35 cellular contexts compared by ENCODE assay signal in the genomic region with DNA sequence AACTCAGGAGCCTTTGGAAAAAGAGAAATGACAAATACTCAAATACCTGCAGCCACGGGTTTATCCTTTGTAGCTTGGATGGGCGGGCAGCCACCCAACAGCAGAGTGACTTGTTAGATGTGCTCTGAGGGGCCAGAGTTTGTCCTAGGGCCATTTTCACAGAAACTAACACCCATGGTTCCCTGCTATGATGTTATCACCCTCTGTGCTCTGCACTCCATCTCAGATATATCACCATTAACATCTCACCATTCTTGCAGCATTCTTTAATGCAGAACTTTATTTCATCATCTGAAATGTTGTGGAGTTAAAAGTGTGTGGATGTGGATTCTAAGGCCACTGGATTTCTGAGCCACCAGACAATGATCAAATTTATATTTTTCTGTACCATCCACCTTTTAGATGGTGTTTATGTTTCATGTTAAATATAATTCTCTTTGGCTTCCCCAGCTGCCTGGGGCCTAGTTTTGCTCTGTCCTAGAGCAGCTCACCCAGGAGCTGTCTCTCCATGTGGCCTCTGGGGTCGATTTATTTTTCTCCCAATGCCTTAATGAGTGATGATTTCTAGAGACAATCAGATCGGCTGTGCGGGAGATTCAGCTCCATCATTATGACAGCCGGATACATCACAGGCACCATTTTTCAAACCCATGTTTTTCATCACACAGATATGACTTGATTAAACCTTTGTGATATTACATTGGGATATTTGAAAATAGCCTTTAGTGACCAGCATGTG.
"Had no signal": no experiment of that assay in that cellular context is flagged by ENCODE, and none has a peak within 500 bp of the region (broad histone marks: within the 10 kb centered on the region; RNA-seq: fewer than 3 reads in every experiment).

No MANE protein-coding gene starts in this region.

- H3K4me3 Mint-ChIP-seq: activated B cell treated with CpG ODN at 0.5 μM for 24 hours; activated CD8-positive, alpha-beta T cell treated with anti-CD3 and anti-CD28 coated beads for 36 hours; activated naive CD4-positive, alpha-beta T cell treated with anti-CD3 and anti-CD28 coated beads, Interleukin-2, amount 50 U/mL, for 24 hours; activated naive CD8-positive, alpha-beta T cell treated with anti-CD3 and anti-CD28 coated beads for 36 hours; activated naive CD8-positive, alpha-beta T cell treated with anti-CD3 and anti-CD28 coated beads, Interleukin-2, amount 50 U/mL, for 24 hours; activated T-cell treated with anti-CD3 and anti-CD28 coated beads, Interleukin-2, amount 50 U/mL, for 4 hours; activated T-helper 17 cell treated with anti-CD3 and anti-CD28 coated beads, Interleukin-2, amount 50 U/mL, for 72 hours; dendritic cell treated with granulocyte-macrophage colony-stimulating factor and Interleukin-4, amounts not matched to agents 40 ng/mL and 50 ng/mL, for 4 days; endodermal cell; T-helper 17 cell; T-helper 2 cell treated with Interferon-gamma antibody and Interleukin-4, amounts not matched to agents 5 μg/mL and 100 μg/mL, for 36 hours had no signal

- H3K36me3 ChIP-seq: adrenal gland, brain microvascular endothelial cell, gastrocnemius medialis, heart right ventricle, WERI-Rb-1 had no signal

- DNase-seq: activated B cell treated with CpG ODN at 0.5 μM for 24 hours; activated CD4-positive, alpha-beta T cell treated with anti-CD3 and anti-CD28 coated beads for 48 hours; activated CD4-positive, alpha-beta T cell treated with anti-CD3 and anti-CD28 coated beads, Interleukin-2, amount 50 U/mL, for 1 hour; activated CD4-positive, alpha-beta T cell treated with anti-CD3 and anti-CD28 coated beads, Interleukin-2, amount 50 U/mL, for 48 hours; activated CD8-positive, alpha-beta T cell treated with anti-CD3 and anti-CD28 coated beads for 36 hours; activated effector memory CD4-positive, alpha-beta T cell treated with Interleukin-2 at 50 U/mL for 16 hours; activated gamma-delta T cell treated with Interleukin-2 at 50 U/mL for 16 hours; activated naive CD4-positive, alpha-beta T cell treated with Interleukin-2 at 50 U/mL for 16 hours; activated naive CD8-positive, alpha-beta T cell treated with anti-CD3 and anti-CD28 coated beads for 36 hours; activated naive CD8-positive, alpha-beta T cell treated with anti-CD3 and anti-CD28 coated beads, Interleukin-2, amount 50 U/mL, for 24 hours; activated T-cell treated with anti-CD3 and anti-CD28 coated beads, Interleukin-2, amount 50 U/mL, for 4 hours; amygdala; aorta; brain microvascular endothelial cell; caudate nucleus; cerebellar nuclear complex; dorsolateral prefrontal cortex; effector memory CD4-positive, alpha-beta T cell; endodermal cell; foreskin keratinocyte; gastrocnemius medialis; glutamatergic neuron; heart right ventricle; T-helper 1 cell; T-helper 17 cell; T1000; WERI-Rb-1 had no signal

- H3K4me3 ChIP-seq: adrenal gland, coronary artery, dorsolateral prefrontal cortex, gastrocnemius medialis, heart right ventricle had no signal

- H3K4me1 Mint-ChIP-seq: activated B cell treated with CpG ODN at 0.5 μM for 24 hours; activated naive CD4-positive, alpha-beta T cell treated with anti-CD3 and anti-CD28 coated beads, Interleukin-2, amount 50 U/mL, for 24 hours; activated naive CD8-positive, alpha-beta T cell treated with anti-CD3 and anti-CD28 coated beads for 36 hours; activated naive CD8-positive, alpha-beta T cell treated with anti-CD3 and anti-CD28 coated beads, Interleukin-2, amount 50 U/mL, for 24 hours; activated T-helper 17 cell treated with anti-CD3 and anti-CD28 coated beads, Interleukin-2, amount 50 U/mL, for 72 hours; T-helper 17 cell had no signal

- ATAC-seq: activated CD4-positive, CD25-positive, alpha-beta regulatory T cell treated with anti-CD3 and anti-CD28 coated beads, Interleukin-2, amount 50 U/mL, for 24 hours; activated CD8-positive, alpha-beta T cell treated with anti-CD3 and anti-CD28 coated beads for 36 hours; activated naive CD8-positive, alpha-beta T cell treated with anti-CD3 and anti-CD28 coated beads, Interleukin-2, amount 50 U/mL, for 24 hours; activated T-cell treated with anti-CD3 and anti-CD28 coated beads, Interleukin-2, amount 50 U/mL, for 4 hours; activated T-helper 17 cell treated with anti-CD3 and anti-CD28 coated beads, Interleukin-2, amount 50 U/mL, for 72 hours; esophagus mucosa; foreskin keratinocyte; gastrocnemius medialis; heart right ventricle; T-helper 17 cell had no signal

- H3K27ac ChIP-seq: adrenal gland, brain microvascular endothelial cell, coronary artery, dorsolateral prefrontal cortex, foreskin keratinocyte, gastrocnemius medialis, heart right ventricle, WERI-Rb-1 had no signal

- H3K27me3 Mint-ChIP-seq: activated B cell treated with CpG ODN at 0.5 μM for 24 hours; activated CD8-positive, alpha-beta T cell treated with anti-CD3 and anti-CD28 coated beads for 36 hours; activated naive CD4-positive, alpha-beta T cell treated with anti-CD3 and anti-CD28 coated beads, Interleukin-2, amount 50 U/mL, for 24 hours; activated naive CD8-positive, alpha-beta T cell treated with anti-CD3 and anti-CD28 coated beads for 36 hours; activated T-helper 17 cell treated with anti-CD3 and anti-CD28 coated beads, Interleukin-2, amount 50 U/mL, for 72 hours; T-helper 17 cell had no signal

- H3K9me3 Mint-ChIP-seq: activated B cell treated with CpG ODN at 0.5 μM for 24 hours; activated CD8-positive, alpha-beta T cell treated with anti-CD3 and anti-CD28 coated beads for 36 hours; activated naive CD4-positive, alpha-beta T cell treated with anti-CD3 and anti-CD28 coated beads, Interleukin-2, amount 50 U/mL, for 24 hours; activated naive CD8-positive, alpha-beta T cell treated with anti-CD3 and anti-CD28 coated beads for 36 hours; activated naive CD8-positive, alpha-beta T cell treated with anti-CD3 and anti-CD28 coated beads, Interleukin-2, amount 50 U/mL, for 24 hours; activated T-cell treated with anti-CD3 and anti-CD28 coated beads, Interleukin-2, amount 50 U/mL, for 4 hours; activated T-helper 17 cell treated with anti-CD3 and anti-CD28 coated beads, Interleukin-2, amount 50 U/mL, for 72 hours; dendritic cell treated with granulocyte-macrophage colony-stimulating factor and Interleukin-4, amounts not matched to agents 40 ng/mL and 50 ng/mL, for 4 days; T-helper 2 cell treated with Interferon-gamma antibody and Interleukin-4, amounts not matched to agents 5 μg/mL and 100 μg/mL, for 36 hours had no signal

- H3K9me3 ChIP-seq: adrenal gland, gastrocnemius medialis, heart right ventricle had no signal

- H3K27ac Mint-ChIP-seq: activated B cell treated with CpG ODN at 0.5 μM for 24 hours; activated CD8-positive, alpha-beta T cell treated with anti-CD3 and anti-CD28 coated beads for 36 hours; activated naive CD4-positive, alpha-beta T cell treated with anti-CD3 and anti-CD28 coated beads, Interleukin-2, amount 50 U/mL, for 24 hours; activated naive CD8-positive, alpha-beta T cell treated with anti-CD3 and anti-CD28 coated beads for 36 hours; activated naive CD8-positive, alpha-beta T cell treated with anti-CD3 and anti-CD28 coated beads, Interleukin-2, amount 50 U/mL, for 24 hours; activated T-helper 17 cell treated with anti-CD3 and anti-CD28 coated beads, Interleukin-2, amount 50 U/mL, for 72 hours; dendritic cell treated with granulocyte-macrophage colony-stimulating factor and Interleukin-4, amounts not matched to agents 40 ng/mL and 50 ng/mL, for 4 days; endodermal cell; T-helper 17 cell; T-helper 2 cell treated with Interferon-gamma antibody and Interleukin-4, amounts not matched to agents 5 μg/mL and 100 μg/mL, for 36 hours had no signal

- H3K27me3 ChIP-seq: brain microvascular endothelial cell, foreskin keratinocyte, gastrocnemius medialis, heart right ventricle had no signal

- H3K36me3 Mint-ChIP-seq: activated naive CD4-positive, alpha-beta T cell treated with anti-CD3 and anti-CD28 coated beads, Interleukin-2, amount 50 U/mL, for 24 hours; activated naive CD8-positive, alpha-beta T cell treated with anti-CD3 and anti-CD28 coated beads for 36 hours had no signal

- H3K4me1 ChIP-seq: adrenal gland, gastrocnemius medialis had no signal
